ENCODE assay signal across 9 cellular contexts in genomic region chr11:128471138-128471661, GRCh38.
DNase-seq lines count a peak whose midpoint lies in the region; ATAC-seq and TF ChIP-seq lines count a peak whose summit lies in the region.
"Had no signal": no experiment of that assay in that cellular context is flagged by ENCODE, and none has a peak within 500 bp of the region (broad histone marks: within the 10 kb centered on the region; RNA-seq: fewer than 3 reads in every experiment).

No MANE protein-coding gene starts in this region.

- peaks cover 44% of the 10 kb centered on the region for H3K4me1 Mint-ChIP-seq in MCF 10A (ENCODE audit: insufficient read depth, unreplicated experiment)
- peaks cover 92% of the 10 kb centered on the region for H3K4me1 Mint-ChIP-seq in activated CD8-positive, alpha-beta T cell treated with anti-CD3 and anti-CD28 coated beads for 36 hours (ENCODE audit: low read depth)

- DNase-seq in breast epithelium (ENCODE audit: low spot score in 2 of 2): no peak
- DNase-seq in MCF 10A (ENCODE audit: unreplicated experiment): no peak
- peak; percentile 87 for DNase-seq in activated CD8-positive, alpha-beta T cell treated with anti-CD3 and anti-CD28 coated beads for 36 hours
- DNase-seq in stimulated activated CD4-positive, alpha-beta T cell treated with anti-CD3 and anti-CD28 coated beads, Interleukin-4, amount 100 ng/mL, for 1 hour: peak; percentile 59
- DNase-seq in Kasumi-1 (lab: John Stamatoyannopoulos, UW): no peak
- DNase-seq in dorsolateral prefrontal cortex: no peak
- no peak for DNase-seq in COLO829 (ENCODE audit: low spot score)

- H3K9me3 ChIP-seq in breast epithelium: no peaks in the 10 kb centered on the region

- TF ChIP-seq CTCF in breast epithelium (IDR thresholded peaks at IDR 0.05) (no peak), MCF 10A (IDR thresholded peaks at IDR 0.05; ENCODE audit: unreplicated experiment) (no peak), dorsolateral prefrontal cortex (IDR thresholded peaks at IDR 0.05 in 54 of 56, conservative IDR thresholded peaks at IDR 0.05 in 2 of 56; ENCODE audit: low read depth in 1 of 56, partially characterized antibody in 56 of 56) (no peak)
- TF ChIP-seq CTCF in activated CD8-positive, alpha-beta T cell treated with anti-CD3 and anti-CD28 coated beads for 36 hours (IDR thresholded peaks at IDR 0.05): no peak

- ATAC-seq in HG03039 (IDR thresholded peaks at IDR 0.05; ENCODE audit: unreplicated experiment): peak; percentile 36
- peak; percentile 40 for ATAC-seq in activated CD8-positive, alpha-beta T cell treated with anti-CD3 and anti-CD28 coated beads for 36 hours

- no peak overlapping the region for H3K4me3 Mint-ChIP-seq in MCF 10A (ENCODE audit: unreplicated experiment)
- peak overlapping the region; percentile 77 for H3K4me3 Mint-ChIP-seq in activated CD8-positive, alpha-beta T cell treated with anti-CD3 and anti-CD28 coated beads for 36 hours

- H3K27ac Mint-ChIP-seq in MCF 10A (ENCODE audit: low read depth, unreplicated experiment): no peak overlapping the region
- peak overlapping the region; percentile 97 for H3K27ac Mint-ChIP-seq in activated CD8-positive, alpha-beta T cell treated with anti-CD3 and anti-CD28 coated beads for 36 hours

- H3K27me3 Mint-ChIP-seq in MCF 10A (ENCODE audit: insufficient read depth, unreplicated experiment): no peaks in the 10 kb centered on the region
- H3K27me3 Mint-ChIP-seq in activated CD8-positive, alpha-beta T cell treated with anti-CD3 and anti-CD28 coated beads for 36 hours: no peaks in the 10 kb centered on the region

- peaks cover 15 to 18% of the 10 kb centered on the region in 2 donors for H3K4me1 ChIP-seq in breast epithelium

- peaks cover 21% of the 10 kb centered on the region for H3K36me3 Mint-ChIP-seq in MCF 10A (ENCODE audit: insufficient read depth, unreplicated experiment)
- peaks cover 96% of the 10 kb centered on the region for H3K36me3 Mint-ChIP-seq in activated CD8-positive, alpha-beta T cell treated with anti-CD3 and anti-CD28 coated beads for 36 hours (ENCODE audit: low read depth)

- CTCF ChIA-PET in MCF 10A (lab: Yijun Ruan, JAX): interaction anchor here (1.0 kb wide), 1 partner anchor 13 kb away, joined by 3 read pairs; no protein-coding TSS in a partner anchor
- CTCF ChIA-PET in activated CD8-positive, alpha-beta T cell treated with anti-CD3 and anti-CD28 coated beads for 36 hours (lab: Charles Lee): interaction anchor here (1.0 to 8.9 kb wide), 15 partner anchors 9 to 185 kb away, joined by 3 to 93 read pairs (median 7); no protein-coding TSS in a partner anchor

- intact Hi-C loops in breast epithelium (cut with DNase I; ENCODE audit: low total_unique reads) (no loop called here), MCF 10A (cut with micrococcal nuclease) (no loop called here), dorsolateral prefrontal cortex (cut with DNase I) (no loop called here)
- intact Hi-C loops in activated CD8-positive, alpha-beta T cell treated with anti-CD3 and anti-CD28 coated beads for 36 hours (cut with micrococcal nuclease): loop anchor here (2.0 to 5.0 kb wide), 5 partner anchors 36 to 239 kb away; no protein-coding TSS in a partner anchor

- peak overlapping the region; percentile 35 to 56 for H3K27ac ChIP-seq in breast epithelium
- no peak overlapping the region for H3K27ac ChIP-seq in dorsolateral prefrontal cortex

- no peaks in the 10 kb centered on the region for H3K36me3 ChIP-seq in breast epithelium

- H3K27me3 ChIP-seq in breast epithelium (no peaks in the 10 kb centered on the region), dorsolateral prefrontal cortex (no peaks in the 10 kb centered on the region)

- POLR2A ChIA-PET in MCF 10A (lab: Yijun Ruan, JAX): interaction anchor here (1.2 kb wide), 1 partner anchor 8 kb away, joined by 4 read pairs; no protein-coding TSS in a partner anchor
- POLR2A ChIA-PET in activated CD8-positive, alpha-beta T cell treated with anti-CD3 and anti-CD28 coated beads for 36 hours (lab: Charles Lee): interaction anchor here (0.6 to 33.4 kb wide), 18 partner anchors 8 to 299 kb away, joined by 3 to 1082 read pairs (median 6); no protein-coding TSS in a partner anchor

- no peak for TF ChIP-seq POLR2A in breast epithelium (IDR thresholded peaks at IDR 0.05)

- H3K9me3 Mint-ChIP-seq in MCF 10A (ENCODE audit: unreplicated experiment): no peaks in the 10 kb centered on the region
- H3K9me3 Mint-ChIP-seq in activated CD8-positive, alpha-beta T cell treated with anti-CD3 and anti-CD28 coated beads for 36 hours: no peaks in the 10 kb centered on the region

- no TSS peak for BruUV-seq in MCF 10A (replicated peaks; lab: Mats Ljungman, UMichigan)

- H3K4me3 ChIP-seq in breast epithelium: no peak overlapping the region
- no peak overlapping the region for H3K4me3 ChIP-seq in dorsolateral prefrontal cortex
- H3K4me3 ChIP-seq: lung had no signal

Comparison
In these comparisons a context has a peak if more than half of its experiments do, and no peak if none do; other contexts are left out.
1. DNase-seq: peak in activated CD8-positive, alpha-beta T cell treated with anti-CD3 and anti-CD28 coated beads for 36 hours (single experiment) and stimulated activated CD4-positive, alpha-beta T cell treated with anti-CD3 and anti-CD28 coated beads, Interleukin-4, amount 100 ng/mL, for 1 hour (single experiment); none in breast epithelium (0 of 2), MCF 10A (single experiment), Kasumi-1 (0 of 2), dorsolateral prefrontal cortex (0 of 10) and COLO829 (single experiment).
2. H3K27ac ChIP-seq: peak in breast epithelium (2 of 2); none in dorsolateral prefrontal cortex (0 of 59).